ENCODE assay signal across 8 cellular contexts in genomic region chr3:20185733-20186599, GRCh38. TPM values are rescaled to one million over a fixed set of nuclear protein-coding genes. Genes with fewer than 3 reads are reported as not detected.
DNase-seq lines count a peak whose midpoint lies in the region; ATAC-seq and TF ChIP-seq lines count a peak whose summit lies in the region.

SGO1 (minus strand) TSS chr3:20186206; CDS start chr3:20184027, 2,179 bp downstream.

- no peaks in the 10 kb centered on the region for H3K27me3 Mint-ChIP-seq in nephron progenitor cell (ENCODE audit: low read depth, poor library complexity)
- no peaks in the 10 kb centered on the region for H3K27me3 Mint-ChIP-seq in stimulated activated naive CD8-positive, alpha-beta T cell treated with anti-CD3 and anti-CD28 coated beads, Interleukin-15, amount 100 ng/mL, for 72 hours

- H3K4me3 ChIP-seq in H7 (ENCODE audit: insufficient read depth, low read depth, low read length): peak within 1 kb of the TSS; percentile 65

- H3K4me3 Mint-ChIP-seq in nephron progenitor cell: no peak within 1 kb of the TSS
- H3K4me3 Mint-ChIP-seq in stimulated activated naive CD8-positive, alpha-beta T cell treated with anti-CD3 and anti-CD28 coated beads, Interleukin-15, amount 100 ng/mL, for 72 hours: no peak within 1 kb of the TSS

- H3K4me1 Mint-ChIP-seq in nephron progenitor cell: no peaks in the 10 kb centered on the region
- peaks cover 6% of the 10 kb centered on the region for H3K4me1 Mint-ChIP-seq in stimulated activated naive CD8-positive, alpha-beta T cell treated with anti-CD3 and anti-CD28 coated beads, Interleukin-15, amount 100 ng/mL, for 72 hours

- TF ChIP-seq POLR2A in Raji (IDR thresholded peaks at IDR 0.05; ENCODE audit: insufficient read depth, low read depth, low read length): peak; percentile 77

- TF ChIP-seq CTCF in nephron progenitor cell (IDR thresholded peaks at IDR 0.05): no peak

- H3K27ac Mint-ChIP-seq in nephron progenitor cell: no peak within 1 kb of the TSS
- no peak within 1 kb of the TSS for H3K27ac Mint-ChIP-seq in stimulated activated naive CD8-positive, alpha-beta T cell treated with anti-CD3 and anti-CD28 coated beads, Interleukin-15, amount 100 ng/mL, for 72 hours

- no peaks in the 10 kb centered on the region for H3K27me3 ChIP-seq in H7 (ENCODE audit: control insufficient read depth, insufficient read depth, low read length)

- ATAC-seq in stimulated activated naive CD8-positive, alpha-beta T cell treated with anti-CD3 and anti-CD28 coated beads, Interleukin-15, amount 100 ng/mL, for 72 hours: peak; percentile 97

- peaks cover 6% of the 10 kb centered on the region for H3K36me3 Mint-ChIP-seq in nephron progenitor cell (ENCODE audit: low read depth)

- peak; percentile 96 for DNase-seq in ELR (ENCODE audit: low read depth)
- DNase-seq in H7: peak; percentile 93
- DNase-seq in M059J (ENCODE audit: low read depth): peak; percentile 96
- peak; percentile 100 for DNase-seq in activated T-helper 9 cell treated with anti-CD3 and anti-CD28 coated beads, Interleukin-2, amount 50 U/mL, for 16 hours (ENCODE audit: low read depth)
- peak; percentile 94 for DNase-seq in fibroblast of the conjunctiva (ENCODE audit: low read depth)
- DNase-seq in nephron progenitor cell: peak; percentile 99
- DNase-seq in stimulated activated naive CD8-positive, alpha-beta T cell treated with anti-CD3 and anti-CD28 coated beads, Interleukin-15, amount 100 ng/mL, for 72 hours: peak; percentile 98 to 99

- peaks cover 6% of the 10 kb centered on the region for H3K36me3 ChIP-seq in H7 (replicated peaks; ENCODE audit: control insufficient read depth, insufficient read depth, low read length)

- H3K9me3 Mint-ChIP-seq in nephron progenitor cell: no peaks in the 10 kb centered on the region
- no peaks in the 10 kb centered on the region for H3K9me3 Mint-ChIP-seq in stimulated activated naive CD8-positive, alpha-beta T cell treated with anti-CD3 and anti-CD28 coated beads, Interleukin-15, amount 100 ng/mL, for 72 hours

RNA-seq across cellular contexts. Expression of gene SGO1, which starts in this region (rescaled TPM):
- total RNA-seq in H7 (2014; rRNA removed; shearing (Covaris generic)): 20.7 and 21.6 TPM in 2 replicates
- 21.0 and 21.1 TPM in 2 replicates for total RNA-seq in M059J (2014; rRNA removed; shearing (Covaris generic))

Comparison
In these comparisons a context has a peak if more than half of its experiments do, and no peak if none do; other contexts are left out.
1. Peak in every context shown above with its lines: DNase-seq, ATAC-seq and H3K4me3 ChIP-seq.